1 cellular context compared by ENCODE assay signal in genomic region chr7:107579881-107580715, GRCh38.
A peak's percentile ranks its signal among the peaks of the same experiment; 100 is the strongest.
TF ChIP-seq lines count a peak whose summit lies in the region.

A gene with protein sequence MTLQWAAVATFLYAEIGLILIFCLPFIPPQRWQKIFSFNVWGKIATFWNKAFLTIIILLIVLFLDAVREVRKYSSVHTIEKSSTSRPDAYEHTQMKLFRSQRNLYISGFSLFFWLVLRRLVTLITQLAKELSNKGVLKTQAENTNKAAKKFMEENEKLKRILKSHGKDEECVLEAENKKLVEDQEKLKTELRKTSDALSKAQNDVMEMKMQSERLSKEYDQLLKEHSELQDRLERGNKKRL (plus strand): TSS chr7:107580246. CDS start chr7:107580773, 527 bp downstream.

TF ChIP-seq in K562, 482 proteins besides CTCF, POLR2A, EP300 and RAD21 (continued from another document and continues in another):
- TF ChIP-seq, protein P1, sequence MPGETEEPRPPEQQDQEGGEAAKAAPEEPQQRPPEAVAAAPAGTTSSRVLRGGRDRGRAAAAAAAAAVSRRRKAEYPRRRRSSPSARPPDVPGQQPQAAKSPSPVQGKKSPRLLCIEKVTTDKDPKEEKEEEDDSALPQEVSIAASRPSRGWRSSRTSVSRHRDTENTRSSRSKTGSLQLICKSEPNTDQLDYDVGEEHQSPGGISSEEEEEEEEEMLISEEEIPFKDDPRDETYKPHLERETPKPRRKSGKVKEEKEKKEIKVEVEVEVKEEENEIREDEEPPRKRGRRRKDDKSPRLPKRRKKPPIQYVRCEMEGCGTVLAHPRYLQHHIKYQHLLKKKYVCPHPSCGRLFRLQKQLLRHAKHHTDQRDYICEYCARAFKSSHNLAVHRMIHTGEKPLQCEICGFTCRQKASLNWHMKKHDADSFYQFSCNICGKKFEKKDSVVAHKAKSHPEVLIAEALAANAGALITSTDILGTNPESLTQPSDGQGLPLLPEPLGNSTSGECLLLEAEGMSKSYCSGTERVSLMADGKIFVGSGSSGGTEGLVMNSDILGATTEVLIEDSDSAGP (CRISPR knock-in tag; IDR thresholded peaks at IDR 0.05): peak; percentile 37; the same call in 1 of the 2 replicates
- no peak for TF ChIP-seq ZNF586 (CRISPR knock-in tag; conservative IDR thresholded peaks at IDR 0.05)
- TF ChIP-seq SPI1 (IDR thresholded peaks at IDR 0.05; ENCODE audit: borderline replicate concordance, low read depth, low read length): no peak
- 0 out of 2 replicates have a peak, but pooled peaks have one; percentile 54 for TF ChIP-seq FOXO4 (CRISPR knock-in tag; IDR thresholded peaks at IDR 0.05)
- TF ChIP-seq STAT6 (CRISPR knock-in tag; IDR thresholded peaks at IDR 0.05): 0 out of 2 replicates have a peak, but pooled peaks have one; percentile 6
- peak; percentile 53; the same call in 1 of the 2 replicates for TF ChIP-seq DEAF1 (CRISPR knock-in tag; IDR thresholded peaks at IDR 0.05)
- TF ChIP-seq GABPB2 (CRISPR knock-in tag; conservative IDR thresholded peaks at IDR 0.05): no peak
- TF ChIP-seq HMGN3 (IDR thresholded peaks at IDR 0.05; ENCODE audit: borderline replicate concordance, extremely low read depth, insufficient read length, low read depth, low read length): peak; percentile 98
- peak; percentile 63 for TF ChIP-seq JUND (IDR thresholded peaks at IDR 0.05; ENCODE audit: borderline replicate concordance, low read depth, low read length)
- peak; percentile 42; the same call in 1 of the 3 replicates for TF ChIP-seq JUND (tag; IDR thresholded peaks at IDR 0.05; ENCODE audit: borderline replicate concordance, low read depth, low read length)
- 0 out of 2 replicates have a peak, but pooled peaks have one; percentile 33 for TF ChIP-seq CBFB (CRISPR knock-in tag; IDR thresholded peaks at IDR 0.05)
- TF ChIP-seq ZNF589 (CRISPR knock-in tag; IDR thresholded peaks at IDR 0.05; ENCODE audit: low read depth): peak; percentile 78
- TF ChIP-seq, protein P2, sequence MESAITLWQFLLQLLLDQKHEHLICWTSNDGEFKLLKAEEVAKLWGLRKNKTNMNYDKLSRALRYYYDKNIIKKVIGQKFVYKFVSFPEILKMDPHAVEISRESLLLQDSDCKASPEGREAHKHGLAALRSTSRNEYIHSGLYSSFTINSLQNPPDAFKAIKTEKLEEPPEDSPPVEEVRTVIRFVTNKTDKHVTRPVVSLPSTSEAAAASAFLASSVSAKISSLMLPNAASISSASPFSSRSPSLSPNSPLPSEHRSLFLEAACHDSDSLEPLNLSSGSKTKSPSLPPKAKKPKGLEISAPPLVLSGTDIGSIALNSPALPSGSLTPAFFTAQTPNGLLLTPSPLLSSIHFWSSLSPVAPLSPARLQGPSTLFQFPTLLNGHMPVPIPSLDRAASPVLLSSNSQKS (CRISPR knock-in tag; IDR thresholded peaks at IDR 0.05): peak; percentile 56; the same call in 1 of the 2 replicates
- TF ChIP-seq ZBTB17 (CRISPR knock-in tag; IDR thresholded peaks at IDR 0.05): peak; percentile 90
- peak; percentile 63; the same call in 1 of the 2 replicates for TF ChIP-seq TAF7 (tag; IDR thresholded peaks at IDR 0.05)
- TF ChIP-seq WHSC1 (IDR thresholded peaks at IDR 0.05; ENCODE audit: low read length): no peak
- TF ChIP-seq, protein P3, sequence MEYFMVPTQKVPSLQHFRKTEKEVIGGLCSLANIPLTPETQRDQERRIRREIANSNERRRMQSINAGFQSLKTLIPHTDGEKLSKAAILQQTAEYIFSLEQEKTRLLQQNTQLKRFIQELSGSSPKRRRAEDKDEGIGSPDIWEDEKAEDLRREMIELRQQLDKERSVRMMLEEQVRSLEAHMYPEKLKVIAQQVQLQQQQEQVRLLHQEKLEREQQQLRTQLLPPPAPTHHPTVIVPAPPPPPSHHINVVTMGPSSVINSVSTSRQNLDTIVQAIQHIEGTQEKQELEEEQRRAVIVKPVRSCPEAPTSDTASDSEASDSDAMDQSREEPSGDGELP (CRISPR knock-in tag; IDR thresholded peaks at IDR 0.05; ENCODE audit: borderline replicate concordance): peak; percentile 81
- TF ChIP-seq ZSCAN32 (CRISPR knock-in tag; IDR thresholded peaks at IDR 0.05): 0 out of 2 replicates have a peak, but pooled peaks have one; percentile 11
- no peak for TF ChIP-seq ZNF740 (CRISPR knock-in tag; IDR thresholded peaks at IDR 0.05)
- TF ChIP-seq ZNF740 (tag; IDR thresholded peaks at IDR 0.05): peak in 1 of 2 experiments; percentile 60; a peak in 2 of 4 replicates
- TF ChIP-seq PML (IDR thresholded peaks at IDR 0.05; ENCODE audit: low read length): peak; percentile 83
- TF ChIP-seq CCNT2 (IDR thresholded peaks at IDR 0.05; ENCODE audit: borderline replicate concordance, extremely low read depth, insufficient read length, low read depth, low read length): peak; percentile 98
- TF ChIP-seq ATF3 (IDR thresholded peaks at IDR 0.05): no peak
- no peak; the same call in 1 of the 2 replicates for TF ChIP-seq ATF3 (CRISPR knock-in tag; conservative IDR thresholded peaks at IDR 0.05)
- no peak for TF ChIP-seq NR0B1 (IDR thresholded peaks at IDR 0.05; ENCODE audit: partially characterized antibody)
- TF ChIP-seq ZEB2 (IDR thresholded peaks at IDR 0.05): peak; percentile 61; the same call in 1 of the 2 replicates
- TF ChIP-seq NCOA1 (IDR thresholded peaks at IDR 0.05; ENCODE audit: low read depth): 0 out of 2 replicates have a peak, but pooled peaks have one; percentile 46
- TF ChIP-seq MXD1 (CRISPR knock-in tag; IDR thresholded peaks at IDR 0.05; ENCODE audit: borderline replicate concordance, poor library complexity, severe bottlenecking): no peak
- TF ChIP-seq, protein P4, sequence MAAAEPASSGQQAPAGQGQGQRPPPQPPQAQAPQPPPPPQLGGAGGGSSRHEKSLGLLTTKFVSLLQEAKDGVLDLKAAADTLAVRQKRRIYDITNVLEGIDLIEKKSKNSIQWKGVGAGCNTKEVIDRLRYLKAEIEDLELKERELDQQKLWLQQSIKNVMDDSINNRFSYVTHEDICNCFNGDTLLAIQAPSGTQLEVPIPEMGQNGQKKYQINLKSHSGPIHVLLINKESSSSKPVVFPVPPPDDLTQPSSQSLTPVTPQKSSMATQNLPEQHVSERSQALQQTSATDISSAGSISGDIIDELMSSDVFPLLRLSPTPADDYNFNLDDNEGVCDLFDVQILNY (CRISPR knock-in tag; IDR thresholded peaks at IDR 0.05): peak; percentile 94
- no peak; the same call in 1 of the 2 replicates for TF ChIP-seq MBD2 (IDR thresholded peaks at IDR 0.05; ENCODE audit: borderline replicate concordance, low read depth)
- peak; percentile 76 for TF ChIP-seq PCBP1 (IDR thresholded peaks at IDR 0.05; ENCODE audit: low read depth, low read length, poor library complexity, severe bottlenecking)
- TF ChIP-seq ETV5 (CRISPR knock-in tag; IDR thresholded peaks at IDR 0.05; ENCODE audit: low read depth): peak; percentile 91
- TF ChIP-seq HNRNPL (IDR thresholded peaks at IDR 0.05; ENCODE audit: low read depth, low read length): peak; percentile 77; the same call in 1 of the 2 replicates
- TF ChIP-seq, protein P5, sequence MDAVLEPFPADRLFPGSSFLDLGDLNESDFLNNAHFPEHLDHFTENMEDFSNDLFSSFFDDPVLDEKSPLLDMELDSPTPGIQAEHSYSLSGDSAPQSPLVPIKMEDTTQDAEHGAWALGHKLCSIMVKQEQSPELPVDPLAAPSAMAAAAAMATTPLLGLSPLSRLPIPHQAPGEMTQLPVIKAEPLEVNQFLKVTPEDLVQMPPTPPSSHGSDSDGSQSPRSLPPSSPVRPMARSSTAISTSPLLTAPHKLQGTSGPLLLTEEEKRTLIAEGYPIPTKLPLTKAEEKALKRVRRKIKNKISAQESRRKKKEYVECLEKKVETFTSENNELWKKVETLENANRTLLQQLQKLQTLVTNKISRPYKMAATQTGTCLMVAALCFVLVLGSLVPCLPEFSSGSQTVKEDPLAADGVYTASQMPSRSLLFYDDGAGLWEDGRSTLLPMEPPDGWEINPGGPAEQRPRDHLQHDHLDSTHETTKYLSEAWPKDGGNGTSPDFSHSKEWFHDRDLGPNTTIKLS (IDR thresholded peaks at IDR 0.05; ENCODE audit: borderline replicate concordance, low read depth): peak; percentile 81
- TF ChIP-seq NFRKB (IDR thresholded peaks at IDR 0.05; ENCODE audit: low read depth): peak; percentile 59
- peak; percentile 78 for TF ChIP-seq BRD9 (IDR thresholded peaks at IDR 0.05; ENCODE audit: low read depth, partially characterized antibody)
- TF ChIP-seq FOXP1 (CRISPR knock-in tag; IDR thresholded peaks at IDR 0.05): peak; percentile 94
- TF ChIP-seq TBP (optimal IDR thresholded peaks at IDR 0.05; ENCODE audit: low read depth, low read length): peak; percentile 87
- peak; percentile 98; the same call in 1 of the 2 replicates for TF ChIP-seq ILF3 (IDR thresholded peaks at IDR 0.05; ENCODE audit: borderline replicate concordance)
- 0 out of 2 replicates have a peak, but pooled peaks have one; percentile 57 for TF ChIP-seq ELF4 (CRISPR knock-in tag; IDR thresholded peaks at IDR 0.05)
- no peak for TF ChIP-seq ZFP36 (IDR thresholded peaks at IDR 0.05; ENCODE audit: low read depth, low read length, partially characterized antibody)
- TF ChIP-seq ZSCAN29 (IDR thresholded peaks at IDR 0.05): peak; percentile 30; the same call in 1 of the 2 replicates
